ENCODE assay signal across 9 cellular contexts in genomic region chr22:32204211-32204855, GRCh38. TPM values are rescaled to one million over a fixed set of nuclear protein-coding genes. Genes with fewer than 3 reads are reported as not detected.
A peak's percentile ranks its signal among the peaks of the same experiment; 100 is the strongest.
DNase-seq lines count a peak whose midpoint lies in the region; ATAC-seq and TF ChIP-seq lines count a peak whose summit lies in the region.
"Had no signal": no experiment of that assay in that cellular context is flagged by ENCODE, and none has a peak within 500 bp of the region (broad histone marks: within the 10 kb centered on the region; RNA-seq: fewer than 3 reads in every experiment).

No MANE protein-coding gene starts in this region.

- peaks cover 12 to 30% of the 10 kb centered on the region in 2 donors for H3K4me1 ChIP-seq in naive thymus-derived CD4-positive, alpha-beta T cell (ENCODE audit: control insufficient read depth in 2 of 2, insufficient read depth in 2 of 2, low read length in 2 of 2)
- H3K4me1 ChIP-seq in vagina, result peaks cover 11% of the 10 kb centered on the region

- H3K27ac Mint-ChIP-seq in naive thymus-derived CD4-positive, alpha-beta T cell, result peak overlapping the region in 6 of 9 donors; percentile 49 to 88 (median 66)

- no peaks in the 10 kb centered on the region for H3K36me3 Mint-ChIP-seq in naive thymus-derived CD4-positive, alpha-beta T cell

- H3K9me3 ChIP-seq in naive thymus-derived CD4-positive, alpha-beta T cell (ENCODE audit: control insufficient read depth in 2 of 3, low read length in 3 of 3), result no peaks in the 10 kb centered on the region
- no peaks in the 10 kb centered on the region for H3K9me3 ChIP-seq in vagina

- H3K9me3 Mint-ChIP-seq in naive thymus-derived CD4-positive, alpha-beta T cell, result no peaks in the 10 kb centered on the region

- H3K4me3 ChIP-seq in naive thymus-derived CD4-positive, alpha-beta T cell (ENCODE audit: low read length), result peak overlapping the region; percentile 41
- H3K4me3 ChIP-seq in vagina, result peak overlapping the region in 1 of 2 donors; percentile 0

- peak overlapping the region; percentile 20 for H3K27ac ChIP-seq in naive thymus-derived CD4-positive, alpha-beta T cell (ENCODE audit: low read depth, low read length)
- H3K27ac ChIP-seq in vagina, result no peak overlapping the region
- H3K27ac ChIP-seq: epithelial cell of prostate had no signal

- H3K36me3 ChIP-seq in naive thymus-derived CD4-positive, alpha-beta T cell (ENCODE audit: control insufficient read depth in 2 of 3, insufficient read depth in 3 of 3, low read length in 3 of 3), result no peaks in the 10 kb centered on the region
- no peaks in the 10 kb centered on the region for H3K36me3 ChIP-seq in vagina

- H3K27me3 ChIP-seq in naive thymus-derived CD4-positive, alpha-beta T cell (ENCODE audit: control insufficient read depth in 2 of 2, insufficient read depth in 2 of 2, low read length in 2 of 2), result no peaks in the 10 kb centered on the region
- no peaks in the 10 kb centered on the region for H3K27me3 ChIP-seq in vagina

- DNase-seq in DMS 273 (lab: John Stamatoyannopoulos, UW; ENCODE audit: unreplicated experiment) (peak; percentile 85), NCI-H1694 treated with DMSO at 0.1 percent for 48 hours (lab: John Stamatoyannopoulos, UW) (peak; percentile 64), T47D (ENCODE audit: low read depth in 1 of 2, low spot score in 1 of 2) (peak; percentile 13 to 36), vagina (ENCODE audit: extremely low spot score in 2 of 2) (no peak)
- DNase-seq in naive thymus-derived CD4-positive, alpha-beta T cell, result peak in 6 of 9 donors; percentile 17 to 71 (median 28)

- in situ Hi-C loops in T47D (cut with HindIII; ENCODE audit: low pct_unique_long_range_greater_than_20kb, low sequenced_read_pairs), result no loop called here

- peaks cover 0 to 21% (median 6%) of the 10 kb centered on the region in 5 donors for H3K27me3 Mint-ChIP-seq in naive thymus-derived CD4-positive, alpha-beta T cell

- peak overlapping the region; percentile 68 to 91 (median 84) for H3K4me3 Mint-ChIP-seq in naive thymus-derived CD4-positive, alpha-beta T cell

- intact Hi-C loops in naive thymus-derived CD4-positive, alpha-beta T cell (cut with micrococcal nuclease), result loop anchor here in 1 of 2 donors (10.0 kb wide), 2 partner anchors 210 to 540 kb away; partner anchors contain the start of genes PISD and RTCB
- intact Hi-C loops in vagina (cut with DNase I), result no loop called here

- no peak for TF ChIP-seq CTCF in vagina (IDR thresholded peaks at IDR 0.05)

- peaks cover 20 to 68% (median 46%) of the 10 kb centered on the region in 7 donors for H3K4me1 Mint-ChIP-seq in naive thymus-derived CD4-positive, alpha-beta T cell

- POLR2A ChIA-PET in naive thymus-derived CD4-positive, alpha-beta T cell (lab: Charles Lee), result no interaction called here

- no peak for TF ChIP-seq POLR2A in vagina (IDR thresholded peaks at IDR 0.05)

- peak; percentile 30 for ATAC-seq in naive thymus-derived CD4-positive, alpha-beta T cell
- ATAC-seq in HG02588 (IDR thresholded peaks at IDR 0.05; ENCODE audit: unreplicated experiment) (no peak), GM18502 (IDR thresholded peaks at IDR 0.05; ENCODE audit: poor library complexity, unreplicated experiment) (no peak), HG02884 (IDR thresholded peaks at IDR 0.05; ENCODE audit: unreplicated experiment) (no peak)

- CTCF ChIA-PET in naive thymus-derived CD4-positive, alpha-beta T cell (lab: Charles Lee), result interaction anchor here (0.7 to 1.0 kb wide), 2 partner anchors 8 to 234 kb away, joined by 3 read pairs; no protein-coding TSS in a partner anchor

RNA-seq across cellular contexts. Expression of gene RFPL2, which starts 0.5 kb away (rescaled TPM):
- total RNA-seq in naive thymus-derived CD4-positive, alpha-beta T cell, result 1 to 10 TPM in 1 of 5 experiments, under 1 TPM in 4; 0.15 to 1.1 (median 0.40) TPM
- 1 to 10 TPM in 1 of 2 donors, under 1 TPM in 1; 0.27 to 3.9 TPM for polyA plus RNA-seq in naive thymus-derived CD4-positive, alpha-beta T cell
- total RNA-seq in vagina, result not detected

RNA-seq across cellular contexts. Expression of gene C22orf42, which starts 45.2 kb away (rescaled TPM):
- total RNA-seq in naive thymus-derived CD4-positive, alpha-beta T cell, result not detected
- polyA plus RNA-seq in naive thymus-derived CD4-positive, alpha-beta T cell, result not detected
- total RNA-seq in vagina, result not detected

RNA-seq across cellular contexts. Expression of gene SLC5A4, which starts 50.8 kb away (rescaled TPM):
- total RNA-seq in naive thymus-derived CD4-positive, alpha-beta T cell, result not detected
- polyA plus RNA-seq in naive thymus-derived CD4-positive, alpha-beta T cell, result not detected
- total RNA-seq in vagina, result 2.2 TPM

Comparison
In these comparisons a context has a peak if more than half of its experiments do, and no peak if none do; other contexts are left out.
1. DNase-seq: peak in DMS 273 (single experiment), NCI-H1694 treated with DMSO at 0.1 percent for 48 hours (single experiment), T47D (2 of 2) and naive thymus-derived CD4-positive, alpha-beta T cell (6 of 9); none in vagina (0 of 2).